In genomic region chr4:3225946-3226345, GRCh38 we compare ENCODE assay signal across 16 cellular contexts. TPM values are rescaled to one million over a fixed set of nuclear protein-coding genes. Genes with fewer than 3 reads are reported as not detected.
DNase-seq lines count a peak whose midpoint lies in the region; ATAC-seq and TF ChIP-seq lines count a peak whose summit lies in the region.
"Had no signal": no experiment of that assay in that cellular context is flagged by ENCODE, and none has a peak within 500 bp of the region (broad histone marks: within the 10 kb centered on the region; RNA-seq: fewer than 3 reads in every experiment).

No MANE protein-coding gene starts in this region.

- ATAC-seq in right lobe of liver, result peak; percentile 45 to 67 (median 52)
- ATAC-seq in effector memory CD8-positive, alpha-beta T cell (replicated peaks), result no peak
- ATAC-seq: activated naive CD4-positive, alpha-beta T cell treated with anti-CD3 and anti-CD28 coated beads, Interleukin-2, amount 50 U/mL, for 72 hours had no signal

- no peak for TF ChIP-seq CTCF in chondrocyte (IDR thresholded peaks at IDR 0.05)
- no peak for TF ChIP-seq CTCF in right lobe of liver (IDR thresholded peaks at IDR 0.05)
- TF ChIP-seq CTCF in stomach (IDR thresholded peaks at IDR 0.05), result no peak

- H3K27ac ChIP-seq in right lobe of liver (peak overlapping the region; percentile 10 to 57 (median 47)), stomach (peak overlapping the region in 4 of 5 donors; percentile 17 to 74 (median 51))
- H3K27ac ChIP-seq: SK-N-MC, suprapubic skin had no signal

- 59% methylated on average over 7 of the region's 9 CpGs for WGBS in right lobe of liver (ENCODE audit: insufficient coverage, low coverage, low lambda C conversion rate, missing lambda C conversion rate)
- 68 to 86% (median 82%) methylated on average over 9 of the region's 9 CpGs for WGBS in stomach, 5 donors

- H3K9me3 Mint-ChIP-seq in chondrocyte (ENCODE audit: low read depth), result no peaks in the 10 kb centered on the region
- no peaks in the 10 kb centered on the region for H3K9me3 Mint-ChIP-seq in effector memory CD8-positive, alpha-beta T cell
- H3K9me3 Mint-ChIP-seq: activated T-cell treated with anti-CD3 and anti-CD28 coated beads, Interleukin-2, amount 50 U/mL, for 24 hours; nephron had no signal

- TF ChIP-seq EP300 in stomach (IDR thresholded peaks at IDR 0.05), result no peak

- H3K4me3 Mint-ChIP-seq in chondrocyte (ENCODE audit: unreplicated experiment), result no peak overlapping the region
- H3K4me3 Mint-ChIP-seq in effector memory CD8-positive, alpha-beta T cell, result no peak overlapping the region
- H3K4me3 Mint-ChIP-seq: activated T-cell treated with anti-CD3 and anti-CD28 coated beads, Interleukin-2, amount 50 U/mL, for 24 hours; B cell; nephron had no signal

- H3K36me3 ChIP-seq in right lobe of liver (peaks cover 6 to 68% (median 24%) of the 10 kb centered on the region in 4 donors), stomach (peaks cover 75 to 95% (median 94%) of the 10 kb centered on the region in 4 donors)

- H3K27ac Mint-ChIP-seq in chondrocyte (ENCODE audit: unreplicated experiment), result no peak overlapping the region
- peak overlapping the region in 1 of 2 donors; percentile 30 for H3K27ac Mint-ChIP-seq in effector memory CD8-positive, alpha-beta T cell
- H3K27ac Mint-ChIP-seq: activated T-cell treated with anti-CD3 and anti-CD28 coated beads, Interleukin-2, amount 50 U/mL, for 24 hours; nephron had no signal

- no peaks in the 10 kb centered on the region for H3K4me1 Mint-ChIP-seq in chondrocyte (ENCODE audit: low read depth)
- peaks cover 13 to 22% of the 10 kb centered on the region in 2 donors for H3K4me1 Mint-ChIP-seq in effector memory CD8-positive, alpha-beta T cell (ENCODE audit: low read depth in 2 of 2)
- H3K4me1 Mint-ChIP-seq: B cell had no signal

- no peaks in the 10 kb centered on the region for H3K4me1 ChIP-seq in right lobe of liver
- H3K4me1 ChIP-seq in stomach, result peaks cover 0 to 15% (median 7%) of the 10 kb centered on the region in 4 donors
- H3K4me1 ChIP-seq: suprapubic skin had no signal

- H3K27me3 Mint-ChIP-seq in chondrocyte (ENCODE audit: low read depth), result no peaks in the 10 kb centered on the region
- H3K27me3 Mint-ChIP-seq in effector memory CD8-positive, alpha-beta T cell, result no peaks in the 10 kb centered on the region
- H3K27me3 Mint-ChIP-seq: activated T-cell treated with anti-CD3 and anti-CD28 coated beads, Interleukin-2, amount 50 U/mL, for 24 hours; B cell had no signal

- peaks cover 39% of the 10 kb centered on the region for H3K36me3 Mint-ChIP-seq in chondrocyte (ENCODE audit: low read depth)
- H3K36me3 Mint-ChIP-seq in effector memory CD8-positive, alpha-beta T cell (ENCODE audit: insufficient read depth), result peaks cover 63% of the 10 kb centered on the region

- TF ChIP-seq POLR2A in right lobe of liver (IDR thresholded peaks at IDR 0.05) (no peak), stomach (IDR thresholded peaks at IDR 0.05) (no peak)

- intact Hi-C loops in right lobe of liver (cut with DNase I), result no loop called here
- intact Hi-C loops in stomach (cut with DNase I; ENCODE audit: low total_unique reads), result no loop called here

- DNase-seq in NOMO-1 treated with dmso at 0.1 percent for 144 hours (lab: John Stamatoyannopoulos, UW; ENCODE audit: unreplicated experiment) (peak; percentile 87), chondrocyte (ENCODE audit: low spot score) (peak; percentile 68), right lobe of liver (peak in 2 of 3 donors; percentile 24 to 45), stomach (no peak), amniotic stem cell (lab: John Stamatoyannopoulos, UW) (no peak)
- no peak for DNase-seq in stimulated activated CD4-positive, alpha-beta T cell treated with anti-CD3 and anti-CD28 coated beads, Interleukin-12 subunit alpha, Interleukin-12 subunit beta, amount 100 ng/mL, for 4 hours
- DNase-seq in effector memory CD8-positive, alpha-beta T cell, result no peak
- DNase-seq: activated T-cell treated with anti-CD3 and anti-CD28 coated beads, Interleukin-2, amount 50 U/mL, for 24 hours; GF-D8; Karpas-422; NCI-H446 had no signal

- no peaks in the 10 kb centered on the region for H3K27me3 ChIP-seq in right lobe of liver
- no peaks in the 10 kb centered on the region for H3K27me3 ChIP-seq in stomach
- H3K27me3 ChIP-seq: suprapubic skin had no signal

- no peak overlapping the region for H3K4me3 ChIP-seq in right lobe of liver
- H3K4me3 ChIP-seq in stomach, result no peak overlapping the region
- H3K4me3 ChIP-seq: SK-N-MC, suprapubic skin had no signal

- H3K9me3 ChIP-seq in right lobe of liver (no peaks in the 10 kb centered on the region), stomach (no peaks in the 10 kb centered on the region)
- H3K9me3 ChIP-seq: suprapubic skin had no signal

RNA-seq across cellular contexts. Expression of gene MSANTD1, which starts 23.0 kb away (rescaled TPM):
- 0.55 to 1.7 TPM (median 0.64 TPM) in 3 replicates for total RNA-seq in chondrocyte
- total RNA-seq in right lobe of liver, result under 1 TPM in 5 of 6 experiments, not detected in 1; 0.46 to 0.84 (median 0.64) TPM
- 1 to 10 TPM in 4 of 5 donors, not detected in 1; 1.7 to 5.8 (median 4.1) TPM for total RNA-seq in stomach
- polyA plus RNA-seq in stomach, result 1 to 10 TPM in 1 of 3 donors, under 1 TPM in 1, not detected in 1; 0.31 to 1.1 TPM

Comparison
In these comparisons a context has a peak if more than half of its experiments do, and no peak if none do; other contexts are left out.
1. DNase-seq: peak in NOMO-1 treated with dmso at 0.1 percent for 144 hours (single experiment), chondrocyte (single experiment) and right lobe of liver (2 of 3); none in stomach (single experiment), amniotic stem cell (single experiment), stimulated activated CD4-positive, alpha-beta T cell treated with anti-CD3 and anti-CD28 coated beads, Interleukin-12 subunit alpha, Interleukin-12 subunit beta, amount 100 ng/mL, for 4 hours (single experiment) and effector memory CD8-positive, alpha-beta T cell (0 of 3).